8 cellular contexts compared by ENCODE assay signal in the genomic region with DNA sequence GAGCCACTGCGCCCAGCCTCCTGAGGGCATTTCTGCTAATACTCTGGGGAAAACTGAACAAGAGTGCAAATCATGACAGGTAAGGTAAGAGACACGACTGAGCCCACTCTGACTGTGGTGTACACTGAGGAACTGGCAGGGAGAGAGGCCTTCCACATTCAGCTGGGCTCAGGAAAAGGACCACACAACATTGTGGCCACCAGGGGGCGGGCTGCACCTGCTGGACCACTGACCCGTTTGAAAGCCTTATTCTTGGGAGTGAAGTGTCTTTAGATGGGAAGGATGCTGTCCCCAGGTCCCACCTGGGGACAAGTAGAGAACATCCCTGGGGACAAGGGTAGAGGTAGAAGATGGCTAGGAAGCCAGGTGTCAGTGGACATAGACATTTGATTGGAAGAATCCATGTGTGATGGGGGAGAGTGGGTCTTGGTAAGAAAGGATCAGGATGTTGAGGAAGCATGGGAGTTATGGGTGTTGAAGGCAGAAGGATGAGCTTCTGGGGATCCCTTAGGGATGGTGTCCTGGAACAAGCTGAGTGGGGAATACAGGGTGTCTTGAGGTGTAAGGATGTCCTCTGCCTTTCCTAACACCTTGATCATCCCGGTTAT. TPM values are rescaled to one million over a fixed set of nuclear protein-coding genes. Genes with fewer than 3 reads are reported as not detected.
DNase-seq lines count a peak whose midpoint lies in the region; ATAC-seq, FAIRE-seq and TF ChIP-seq lines count a peak whose summit lies in the region.

No MANE protein-coding gene starts in this region.

- H3K18ac ChIP-seq in H1 (ENCODE audit: extremely low read depth, low read length): no peak overlapping the region

- no peak overlapping the region for H2AFZ ChIP-seq in H1 (ENCODE audit: low read length)

- WGBS in H1 (ENCODE audit: extremely low coverage in 1 of 2, insufficient coverage in 1 of 2, insufficient read length in 1 of 2, insufficient replicate concordance in 2 of 2, low coverage in 1 of 2, low lambda C conversion rate in 2 of 2, missing lambda C conversion rate in 1 of 2), 2 experiments: 37% methylated on average over 5 of the region's 5 CpGs; no CpG with 5 or more reads in 1 of the 2 experiments

- peak; percentile 95 to 98 (median 97) for TF ChIP-seq CTCF in H1 (IDR thresholded peaks at IDR 0.05; ENCODE audit: control extremely low read depth in 1 of 3, insufficient read depth in 1 of 3, low read depth in 1 of 3, low read length in 3 of 3)

- H2BK5ac ChIP-seq in H1 (ENCODE audit: low read depth, low read length): no peak overlapping the region

- TF ChIP-seq POLR2A in H1 (IDR thresholded peaks at IDR 0.05; ENCODE audit: control extremely low read depth in 1 of 2, low read depth in 2 of 2, low read length in 2 of 2): no peak

- H3K14ac ChIP-seq in H1 (ENCODE audit: insufficient read length): no peak overlapping the region

- H3K4me1 ChIP-seq in H1 (replicated peaks in 1 of 4; ENCODE audit: control insufficient read depth in 3 of 4, insufficient read depth in 4 of 4, low read length in 3 of 4): peaks cover 0 to 4% (median 2%) of the 10 kb centered on the region in 4 experiments; a peak in 4 of 7 replicates

- no peak overlapping the region for H3K4ac ChIP-seq in H1 (replicated peaks; ENCODE audit: insufficient read length, low read depth, low read length)

- no peak overlapping the region for H3K23ac ChIP-seq in H1 (ENCODE audit: insufficient read length)

- no peak overlapping the region for H3K27ac ChIP-seq in H1 (ENCODE audit: low read depth, low read length)

- H3K9ac ChIP-seq in H1 (replicated peaks in 1 of 4; ENCODE audit: extremely low read depth in 1 of 4, low read depth in 3 of 4, low read length in 3 of 4): no peak overlapping the region

- no peak overlapping the region for H3K4me3 ChIP-seq in H1 (ENCODE audit: extremely low read depth in 1 of 4, insufficient read depth in 2 of 4, low read depth in 3 of 4, low read length in 4 of 4)

- H3K27me3 ChIP-seq in H1 (replicated peaks in 1 of 4; ENCODE audit: control insufficient read depth in 3 of 4, extremely low read depth in 1 of 4, insufficient read depth in 3 of 4, low read length in 3 of 4): peaks cover 0 to 10% (median 7%) of the 10 kb centered on the region in 4 experiments; a peak in 4 of 7 replicates

- H3K23me2 ChIP-seq in H1 (ENCODE audit: low read depth, low read length): no peaks in the 10 kb centered on the region

- FAIRE-seq in H1 (lab: Jason Lieb, UNC): peak; percentile 75

- TF ChIP-seq EP300 in H1 (IDR thresholded peaks at IDR 0.05; ENCODE audit: borderline replicate concordance in 1 of 2, low read depth in 2 of 2, low read length in 2 of 2): no peak

- peak; percentile 60 for ATAC-seq in HG02642 (IDR thresholded peaks at IDR 0.05; ENCODE audit: poor library complexity, unreplicated experiment)
- no peak for ATAC-seq in GM19023 (IDR thresholded peaks at IDR 0.05; ENCODE audit: unreplicated experiment)

- no peak overlapping the region for H3K56ac ChIP-seq in H1 (replicated peaks; ENCODE audit: insufficient read length, low read depth, low read length)

- no peak overlapping the region for H2AK5ac ChIP-seq in H1 (ENCODE audit: low read depth, low read length)

- DNase-seq in D341Med (ENCODE audit: low spot score) (peak; percentile 82), H1 (ENCODE audit: low read depth in 1 of 2, low spot score in 2 of 2) (peak in 1 of 2 experiments; percentile 96), middle frontal gyrus (ENCODE audit: extremely low spot score, low spot score) (peak; percentile 38)
- peak; percentile 30 for DNase-seq in NK-92 treated with Interleukin-12 subunit alpha and Interleukin-12 subunit beta, amount 100 ng/mL, for 24 hours (lab: John Stamatoyannopoulos, UW)
- DNase-seq in activated CD8-positive, alpha-beta memory T cell treated with anti-CD3 and anti-CD28 coated beads, Interleukin-2, amount 50 U/mL, for 1 hour (ENCODE audit: extremely low read depth): peak; percentile 38
- peak; percentile 69 for DNase-seq in stimulated activated CD8-positive, alpha-beta memory T cell treated with anti-CD3 and anti-CD28 coated beads, Interleukin-4, amount 100 ng/mL, for 24 hours (ENCODE audit: low read depth)

- no peak overlapping the region; the same call in 1 of the 2 replicates for H2BK20ac ChIP-seq in H1 (ENCODE audit: low read length)

- H4K91ac ChIP-seq in H1 (replicated peaks; ENCODE audit: insufficient read length, low read length): no peak overlapping the region

- no peaks in the 10 kb centered on the region for H3K79me1 ChIP-seq in H1 (ENCODE audit: low read depth, low read length)

- H4K5ac ChIP-seq in H1 (ENCODE audit: insufficient read length, low read depth, low read length): no peak overlapping the region

- H3K4me2 ChIP-seq in H1 (ENCODE audit: insufficient read depth in 1 of 2, low read depth in 2 of 2, low read length in 2 of 2): no peak overlapping the region

- H2BK15ac ChIP-seq in H1 (ENCODE audit: low read length): no peak overlapping the region

- peaks cover 0 to 5% of the 10 kb centered on the region in 2 experiments; a peak in 1 of 4 replicates for H3K9me3 ChIP-seq in H1 (ENCODE audit: insufficient read depth in 2 of 2, low read depth in 1 of 2, low read length in 1 of 2)

- no peak overlapping the region for H2BK120ac ChIP-seq in H1 (replicated peaks; ENCODE audit: low read depth, low read length)

- peaks cover 0 to 2% (median 0%) of the 10 kb centered on the region in 4 experiments; a peak in 1 of 8 replicates for H3K36me3 ChIP-seq in H1 (ENCODE audit: control insufficient read depth in 2 of 4, insufficient read depth in 4 of 4, low read length in 3 of 4)

- TF ChIP-seq RAD21 in H1 (IDR thresholded peaks at IDR 0.05 in 1 of 2, conservative IDR thresholded peaks at IDR 0.05 in 1 of 2; ENCODE audit: low read depth in 2 of 2, low read length in 2 of 2): peak; percentile 95 to 96

- POLR2A ChIA-PET in H1 (lab: Charles Lee; ENCODE audit: partially characterized antibody): interaction anchor here (1.0 to 1.8 kb wide), 4 partner anchors 111 to 144 kb away, joined by 3 to 5 read pairs (median 3); no protein-coding TSS in a partner anchor

- no peak overlapping the region for H4K8ac ChIP-seq in H1 (ENCODE audit: extremely low read depth, insufficient read depth, low read length)

- no peak overlapping the region for H2BK12ac ChIP-seq in H1 (ENCODE audit: low read depth, low read length)

- no peaks in the 10 kb centered on the region for H3K79me2 ChIP-seq in H1 (ENCODE audit: control insufficient read depth in 1 of 2, insufficient read depth in 2 of 2, low read length in 2 of 2)

- CTCF ChIA-PET in H1 (lab: Charles Lee; ENCODE audit: partially characterized antibody): interaction anchor here (0.6 to 7.2 kb wide), 39 partner anchors 9 to 312 kb away, joined by 3 to 75 read pairs (median 5); no protein-coding TSS in a partner anchor

- no peaks in the 10 kb centered on the region for H4K20me1 ChIP-seq in H1 (replicated peaks in 1 of 2; ENCODE audit: control insufficient read depth in 1 of 2, insufficient read depth in 2 of 2, low read length in 2 of 2)

TF ChIP-seq in H1, 55 proteins besides CTCF, POLR2A, EP300 and RAD21:
- TF ChIP-seq TEAD4 (IDR thresholded peaks at IDR 0.05; ENCODE audit: low read depth, low read length) (peak; percentile 84), SP2 (IDR thresholded peaks at IDR 0.05; ENCODE audit: low read length) (no peak)

RNA-seq across cellular contexts. Expression of gene CTDSPL, which starts 6.2 kb away (rescaled TPM):
- 42.2 and 42.8 TPM in 2 replicates for total RNA-seq in H1 (2021; fragmentation: NEBNext Ultra II Directional; extraction: Animal tissue kit (Norgen Biotek cat#: 25700))
- 19.6 and 20.3 TPM in 2 replicates for polyA plus RNA-seq in H1 (2011; rRNA removed)
- 22.2 TPM for polyA plus RNA-seq in H1 (2011; cell fraction: cytosol; rRNA removed)
- 20.5 TPM for polyA plus RNA-seq in H1 (2011; cell fraction: nucleus; rRNA removed)
- polyA plus RNA-seq in H1 (2012, experiment 1 of 2): 25.2 to 32.1 TPM (median 28.0 TPM) in 4 replicates
- polyA plus RNA-seq in H1 (2012, experiment 2 of 2): 14.3 TPM
- polyA plus RNA-seq in H1 (2013, experiment 1 of 2): 19.7 TPM
- polyA plus RNA-seq in H1 (2013, experiment 2 of 2): 20.6 TPM
- polyA minus RNA-seq in H1 (2011; rRNA and poly(A)+ RNA removed): 45.2 and 57.2 TPM in 2 replicates
- polyA minus RNA-seq in H1 (2011; cell fraction: cytosol; rRNA and poly(A)+ RNA removed): 26.3 TPM
- polyA minus RNA-seq in H1 (2011; cell fraction: nucleus; rRNA and poly(A)+ RNA removed): 14.2 TPM
